2 cellular contexts compared by ENCODE assay signal in the genomic region with DNA sequence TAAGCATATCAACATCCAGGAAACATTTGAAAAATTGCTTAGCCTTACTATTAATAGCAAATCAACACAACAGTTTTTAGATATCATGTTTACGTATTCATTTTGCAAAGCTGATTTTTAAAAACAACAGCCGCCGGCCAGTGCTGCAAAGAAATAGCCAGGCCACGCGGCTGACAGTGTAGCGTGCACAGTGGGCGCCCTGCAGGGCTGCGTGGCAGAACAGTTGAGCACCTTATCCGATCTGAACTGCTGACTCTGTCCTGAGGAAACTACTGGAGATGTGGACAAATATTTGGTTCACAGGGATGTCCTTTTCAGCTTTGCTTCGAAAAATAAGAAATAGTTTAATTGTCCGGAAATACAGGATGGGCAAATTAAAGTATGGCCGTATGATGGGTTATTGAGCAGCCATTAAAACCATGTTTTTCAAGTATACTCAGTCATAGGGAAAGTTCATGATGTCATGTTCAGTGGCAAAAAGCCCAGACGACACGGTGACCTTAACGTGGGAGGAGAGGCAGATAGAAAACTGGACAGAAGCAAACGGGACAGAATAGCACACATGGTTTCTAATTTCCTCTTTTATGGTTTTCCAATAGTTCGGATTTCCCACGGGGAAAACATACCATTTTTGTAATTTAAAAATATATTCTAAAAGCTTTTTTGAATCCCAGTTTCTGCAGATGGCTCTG.
TF ChIP-seq lines count a peak whose summit lies in the region.

No MANE protein-coding gene starts in this region.

TF ChIP-seq in IMR-90, 13 proteins besides CTCF, POLR2A, EP300 and RAD21:
- TF ChIP-seq RCOR1 (IDR thresholded peaks at IDR 0.05; ENCODE audit: insufficient replicate concordance, low read length): no peak
- TF ChIP-seq, protein P1, sequence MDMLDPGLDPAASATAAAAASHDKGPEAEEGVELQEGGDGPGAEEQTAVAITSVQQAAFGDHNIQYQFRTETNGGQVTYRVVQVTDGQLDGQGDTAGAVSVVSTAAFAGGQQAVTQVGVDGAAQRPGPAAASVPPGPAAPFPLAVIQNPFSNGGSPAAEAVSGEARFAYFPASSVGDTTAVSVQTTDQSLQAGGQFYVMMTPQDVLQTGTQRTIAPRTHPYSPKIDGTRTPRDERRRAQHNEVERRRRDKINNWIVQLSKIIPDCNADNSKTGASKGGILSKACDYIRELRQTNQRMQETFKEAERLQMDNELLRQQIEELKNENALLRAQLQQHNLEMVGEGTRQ (IDR thresholded peaks at IDR 0.05; ENCODE audit: low read depth, low read length): no peak
- no peak for TF ChIP-seq RFX5 (IDR thresholded peaks at IDR 0.05; ENCODE audit: low read depth, low read length)
- TF ChIP-seq MAZ (IDR thresholded peaks at IDR 0.05; ENCODE audit: borderline replicate concordance, low read depth, low read length): no peak
- no peak for TF ChIP-seq FOS (IDR thresholded peaks at IDR 0.05; ENCODE audit: low read depth, low read length)
- no peak for TF ChIP-seq NFE2L2 (IDR thresholded peaks at IDR 0.05; ENCODE audit: low read depth, low read length)
- TF ChIP-seq MAFK (IDR thresholded peaks at IDR 0.05; ENCODE audit: low read depth, low read length): no peak
- TF ChIP-seq BHLHE40 (IDR thresholded peaks at IDR 0.05; ENCODE audit: low read depth, low read length): no peak
- no peak for TF ChIP-seq CEBPB (IDR thresholded peaks at IDR 0.05; ENCODE audit: low read depth, low read length)
- TF ChIP-seq MXI1 (IDR thresholded peaks at IDR 0.05; ENCODE audit: borderline replicate concordance, low read depth, low read length): no peak
- no peak for TF ChIP-seq CHD1 (IDR thresholded peaks at IDR 0.05; ENCODE audit: low read depth, low read length)
- no peak for TF ChIP-seq SMC3 (IDR thresholded peaks at IDR 0.05; ENCODE audit: low read depth, low read length)

TF ChIP-seq in K562, 482 proteins besides CTCF, POLR2A, EP300 and RAD21:
- peak; percentile 86 for TF ChIP-seq NFIC (IDR thresholded peaks at IDR 0.05)
- no peak for TF ChIP-seq HDAC3 (IDR thresholded peaks at IDR 0.05; ENCODE audit: borderline replicate concordance, partially characterized antibody)
- TF ChIP-seq CREM (IDR thresholded peaks at IDR 0.05; ENCODE audit: low read depth): peak; percentile 72
- TF ChIP-seq, protein P2, sequence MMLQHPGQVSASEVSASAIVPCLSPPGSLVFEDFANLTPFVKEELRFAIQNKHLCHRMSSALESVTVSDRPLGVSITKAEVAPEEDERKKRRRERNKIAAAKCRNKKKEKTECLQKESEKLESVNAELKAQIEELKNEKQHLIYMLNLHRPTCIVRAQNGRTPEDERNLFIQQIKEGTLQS (IDR thresholded peaks at IDR 0.05): peak; percentile 57; the same call in 1 of the 2 replicates
- TF ChIP-seq, protein P2 (CRISPR knock-in tag; conservative IDR thresholded peaks at IDR 0.05): no peak
- 0 out of 2 replicates have a peak, but pooled peaks have one; percentile 28 for TF ChIP-seq DPF2 (IDR thresholded peaks at IDR 0.05)
- no peak for TF ChIP-seq ATF1 (CRISPR knock-in tag; IDR thresholded peaks at IDR 0.05)
- peak; percentile 28; the same call in 1 of the 2 replicates for TF ChIP-seq ATF1 (tag; IDR thresholded peaks at IDR 0.05)
- peak; percentile 37; the same call in 1 of the 2 replicates for TF ChIP-seq NFE2 (IDR thresholded peaks at IDR 0.05; ENCODE audit: low read depth)
- TF ChIP-seq, protein P3, sequence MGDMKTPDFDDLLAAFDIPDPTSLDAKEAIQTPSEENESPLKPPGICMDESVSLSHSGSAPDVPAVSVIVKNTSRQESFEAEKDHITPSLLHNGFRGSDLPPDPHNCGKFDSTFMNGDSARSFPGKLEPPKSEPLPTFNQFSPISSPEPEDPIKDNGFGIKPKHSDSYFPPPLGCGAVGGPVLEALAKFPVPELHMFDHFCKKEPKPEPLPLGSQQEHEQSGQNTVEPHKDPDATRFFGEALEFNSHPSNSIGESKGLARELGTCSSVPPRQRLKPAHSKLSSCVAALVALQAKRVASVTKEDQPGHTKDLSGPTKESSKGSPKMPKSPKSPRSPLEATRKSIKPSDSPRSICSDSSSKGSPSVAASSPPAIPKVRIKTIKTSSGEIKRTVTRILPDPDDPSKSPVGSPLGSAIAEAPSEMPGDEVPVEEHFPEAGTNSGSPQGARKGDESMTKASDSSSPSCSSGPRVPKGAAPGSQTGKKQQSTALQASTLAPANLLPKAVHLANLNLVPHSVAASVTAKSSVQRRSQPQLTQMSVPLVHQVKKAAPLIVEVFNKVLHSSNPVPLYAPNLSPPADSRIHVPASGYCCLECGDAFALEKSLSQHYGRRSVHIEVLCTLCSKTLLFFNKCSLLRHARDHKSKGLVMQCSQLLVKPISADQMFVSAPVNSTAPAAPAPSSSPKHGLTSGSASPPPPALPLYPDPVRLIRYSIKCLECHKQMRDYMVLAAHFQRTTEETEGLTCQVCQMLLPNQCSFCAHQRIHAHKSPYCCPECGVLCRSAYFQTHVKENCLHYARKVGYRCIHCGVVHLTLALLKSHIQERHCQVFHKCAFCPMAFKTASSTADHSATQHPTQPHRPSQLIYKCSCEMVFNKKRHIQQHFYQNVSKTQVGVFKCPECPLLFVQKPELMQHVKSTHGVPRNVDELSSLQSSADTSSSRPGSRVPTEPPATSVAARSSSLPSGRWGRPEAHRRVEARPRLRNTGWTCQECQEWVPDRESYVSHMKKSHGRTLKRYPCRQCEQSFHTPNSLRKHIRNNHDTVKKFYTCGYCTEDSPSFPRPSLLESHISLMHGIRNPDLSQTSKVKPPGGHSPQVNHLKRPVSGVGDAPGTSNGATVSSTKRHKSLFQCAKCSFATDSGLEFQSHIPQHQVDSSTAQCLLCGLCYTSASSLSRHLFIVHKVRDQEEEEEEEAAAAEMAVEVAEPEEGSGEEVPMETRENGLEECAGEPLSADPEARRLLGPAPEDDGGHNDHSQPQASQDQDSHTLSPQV (IDR thresholded peaks at IDR 0.05): peak; percentile 59; the same call in 1 of the 2 replicates
- 0 out of 2 replicates have a peak, but pooled peaks have one; percentile 41 for TF ChIP-seq SMARCA4 (IDR thresholded peaks at IDR 0.05)
- TF ChIP-seq, protein P4, sequence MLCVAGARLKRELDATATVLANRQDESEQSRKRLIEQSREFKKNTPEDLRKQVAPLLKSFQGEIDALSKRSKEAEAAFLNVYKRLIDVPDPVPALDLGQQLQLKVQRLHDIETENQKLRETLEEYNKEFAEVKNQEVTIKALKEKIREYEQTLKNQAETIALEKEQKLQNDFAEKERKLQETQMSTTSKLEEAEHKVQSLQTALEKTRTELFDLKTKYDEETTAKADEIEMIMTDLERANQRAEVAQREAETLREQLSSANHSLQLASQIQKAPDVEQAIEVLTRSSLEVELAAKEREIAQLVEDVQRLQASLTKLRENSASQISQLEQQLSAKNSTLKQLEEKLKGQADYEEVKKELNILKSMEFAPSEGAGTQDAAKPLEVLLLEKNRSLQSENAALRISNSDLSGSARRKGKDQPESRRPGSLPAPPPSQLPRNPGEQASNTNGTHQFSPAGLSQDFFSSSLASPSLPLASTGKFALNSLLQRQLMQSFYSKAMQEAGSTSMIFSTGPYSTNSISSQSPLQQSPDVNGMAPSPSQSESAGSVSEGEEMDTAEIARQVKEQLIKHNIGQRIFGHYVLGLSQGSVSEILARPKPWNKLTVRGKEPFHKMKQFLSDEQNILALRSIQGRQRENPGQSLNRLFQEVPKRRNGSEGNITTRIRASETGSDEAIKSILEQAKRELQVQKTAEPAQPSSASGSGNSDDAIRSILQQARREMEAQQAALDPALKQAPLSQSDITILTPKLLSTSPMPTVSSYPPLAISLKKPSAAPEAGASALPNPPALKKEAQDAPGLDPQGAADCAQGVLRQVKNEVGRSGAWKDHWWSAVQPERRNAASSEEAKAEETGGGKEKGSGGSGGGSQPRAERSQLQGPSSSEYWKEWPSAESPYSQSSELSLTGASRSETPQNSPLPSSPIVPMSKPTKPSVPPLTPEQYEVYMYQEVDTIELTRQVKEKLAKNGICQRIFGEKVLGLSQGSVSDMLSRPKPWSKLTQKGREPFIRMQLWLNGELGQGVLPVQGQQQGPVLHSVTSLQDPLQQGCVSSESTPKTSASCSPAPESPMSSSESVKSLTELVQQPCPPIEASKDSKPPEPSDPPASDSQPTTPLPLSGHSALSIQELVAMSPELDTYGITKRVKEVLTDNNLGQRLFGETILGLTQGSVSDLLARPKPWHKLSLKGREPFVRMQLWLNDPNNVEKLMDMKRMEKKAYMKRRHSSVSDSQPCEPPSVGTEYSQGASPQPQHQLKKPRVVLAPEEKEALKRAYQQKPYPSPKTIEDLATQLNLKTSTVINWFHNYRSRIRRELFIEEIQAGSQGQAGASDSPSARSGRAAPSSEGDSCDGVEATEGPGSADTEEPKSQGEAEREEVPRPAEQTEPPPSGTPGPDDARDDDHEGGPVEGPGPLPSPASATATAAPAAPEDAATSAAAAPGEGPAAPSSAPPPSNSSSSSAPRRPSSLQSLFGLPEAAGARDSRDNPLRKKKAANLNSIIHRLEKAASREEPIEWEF (CRISPR knock-in tag; IDR thresholded peaks at IDR 0.05): peak; percentile 57; the same call in 1 of the 2 replicates
- no peak for TF ChIP-seq LARP7 (IDR thresholded peaks at IDR 0.05)
- no peak for TF ChIP-seq CBX5 (IDR thresholded peaks at IDR 0.05; ENCODE audit: borderline replicate concordance, low read depth)
- TF ChIP-seq, protein P5, sequence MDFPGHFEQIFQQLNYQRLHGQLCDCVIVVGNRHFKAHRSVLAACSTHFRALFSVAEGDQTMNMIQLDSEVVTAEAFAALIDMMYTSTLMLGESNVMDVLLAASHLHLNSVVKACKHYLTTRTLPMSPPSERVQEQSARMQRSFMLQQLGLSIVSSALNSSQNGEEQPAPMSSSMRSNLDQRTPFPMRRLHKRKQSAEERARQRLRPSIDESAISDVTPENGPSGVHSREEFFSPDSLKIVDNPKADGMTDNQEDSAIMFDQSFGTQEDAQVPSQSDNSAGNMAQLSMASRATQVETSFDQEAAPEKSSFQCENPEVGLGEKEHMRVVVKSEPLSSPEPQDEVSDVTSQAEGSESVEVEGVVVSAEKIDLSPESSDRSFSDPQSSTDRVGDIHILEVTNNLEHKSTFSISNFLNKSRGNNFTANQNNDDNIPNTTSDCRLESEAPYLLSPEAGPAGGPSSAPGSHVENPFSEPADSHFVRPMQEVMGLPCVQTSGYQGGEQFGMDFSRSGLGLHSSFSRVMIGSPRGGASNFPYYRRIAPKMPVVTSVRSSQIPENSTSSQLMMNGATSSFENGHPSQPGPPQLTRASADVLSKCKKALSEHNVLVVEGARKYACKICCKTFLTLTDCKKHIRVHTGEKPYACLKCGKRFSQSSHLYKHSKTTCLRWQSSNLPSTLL (IDR thresholded peaks at IDR 0.05): no peak
- peak; percentile 30; the same call in 1 of the 2 replicates for TF ChIP-seq CREB1 (IDR thresholded peaks at IDR 0.05)
- no peak for TF ChIP-seq CREB1 (CRISPR knock-in tag; IDR thresholded peaks at IDR 0.05)
- peak; percentile 82 for TF ChIP-seq EGR1 (conservative IDR thresholded peaks at IDR 0.05)
- no peak for TF ChIP-seq ZNF778 (CRISPR knock-in tag; IDR thresholded peaks at IDR 0.05)
